ENCODE assay signal across 17 cellular contexts in the genomic region with DNA sequence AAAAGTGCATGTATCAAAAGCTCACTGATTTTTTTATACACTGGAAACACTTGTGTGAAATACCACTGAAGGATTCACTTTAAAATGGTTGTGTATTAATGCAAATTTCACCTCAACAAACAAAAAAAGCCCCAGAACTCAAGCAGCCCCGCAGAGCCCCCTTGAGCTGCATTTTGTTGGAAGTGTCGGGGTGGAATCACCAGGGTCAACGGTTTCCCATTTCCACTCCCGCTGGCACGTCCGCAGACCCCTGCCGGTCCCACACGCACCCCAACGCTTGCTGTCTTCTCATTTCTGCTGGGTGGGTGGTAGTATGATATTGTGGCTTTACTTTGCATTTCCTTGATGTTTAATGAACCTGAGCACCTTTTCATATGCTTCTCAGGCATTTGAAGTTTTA.
"Had no signal": no experiment of that assay in that cellular context is flagged by ENCODE, and none has a peak within 500 bp of the region (broad histone marks: within the 10 kb centered on the region; RNA-seq: fewer than 3 reads in every experiment).

No MANE protein-coding gene starts in this region.

- H3K27ac Mint-ChIP-seq: stimulated activated naive B cell treated with anti-CD40 and anti-IgM and Interleukin-4, amounts not matched to agents 10 μg/mL and 1 μg/mL and 100 μg/mL, for 72 hours; stimulated activated naive CD8-positive, alpha-beta T cell treated with anti-CD3 and anti-CD28 coated beads, Interleukin-15, amount 100 ng/mL, for 72 hours had no signal

- H3K9me3 Mint-ChIP-seq: neural crest cell; stimulated activated naive B cell treated with anti-CD40 and anti-IgM and Interleukin-4, amounts not matched to agents 10 μg/mL and 1 μg/mL and 100 μg/mL, for 72 hours; stimulated activated naive CD8-positive, alpha-beta T cell treated with anti-CD3 and anti-CD28 coated beads, Interleukin-15, amount 100 ng/mL, for 72 hours had no signal

- H3K27ac ChIP-seq: coronary artery, foreskin keratinocyte, hepatocyte, testis, tibial nerve, upper lobe of right lung, vagina had no signal

- H3K4me1 Mint-ChIP-seq: neural crest cell had no signal

- H3K4me3 Mint-ChIP-seq: naive B cell; neural crest cell; stimulated activated naive B cell treated with anti-CD40 and anti-IgM and Interleukin-4, amounts not matched to agents 10 μg/mL and 1 μg/mL and 100 μg/mL, for 72 hours; stimulated activated naive CD8-positive, alpha-beta T cell treated with anti-CD3 and anti-CD28 coated beads, Interleukin-15, amount 100 ng/mL, for 72 hours had no signal

- H3K27me3 ChIP-seq: foreskin keratinocyte, hepatocyte, testis, tibial nerve, upper lobe of right lung, vagina had no signal

- ATAC-seq: foreskin keratinocyte; sciatic nerve; stimulated activated naive B cell treated with anti-CD40 and anti-IgM and Interleukin-4, amounts not matched to agents 10 μg/mL and 1 μg/mL and 100 μg/mL, for 72 hours; stimulated activated naive CD8-positive, alpha-beta T cell treated with anti-CD3 and anti-CD28 coated beads, Interleukin-15, amount 100 ng/mL, for 72 hours; upper lobe of right lung had no signal

- H3K9me3 ChIP-seq: testis, tibial nerve, upper lobe of right lung, vagina had no signal

- DNase-seq: erythroblast; foreskin keratinocyte; kidney glomerular epithelial cell; mesendoderm; naive B cell; stimulated activated CD4-positive, alpha-beta T cell treated with anti-CD3 and anti-CD28 coated beads, Interleukin-2, amount 100 ng/mL, for 24 hours; stimulated activated CD4-positive, alpha-beta T cell treated with anti-CD3 and anti-CD28 coated beads, Interleukin-4, amount 100 ng/mL, for 4 hours; stimulated activated naive B cell treated with anti-CD40 and anti-IgM and Interleukin-4, amounts not matched to agents 10 μg/mL and 1 μg/mL and 100 μg/mL, for 72 hours; stimulated activated naive CD8-positive, alpha-beta T cell treated with anti-CD3 and anti-CD28 coated beads, Interleukin-15, amount 100 ng/mL, for 72 hours; testis; upper lobe of right lung had no signal

- H3K27me3 Mint-ChIP-seq: naive B cell; stimulated activated naive B cell treated with anti-CD40 and anti-IgM and Interleukin-4, amounts not matched to agents 10 μg/mL and 1 μg/mL and 100 μg/mL, for 72 hours; stimulated activated naive CD8-positive, alpha-beta T cell treated with anti-CD3 and anti-CD28 coated beads, Interleukin-15, amount 100 ng/mL, for 72 hours had no signal
